7 cellular contexts compared by ENCODE assay signal in genomic region chr20:25932170-25932569, GRCh38.
DNase-seq lines count a peak whose midpoint lies in the region; FAIRE-seq and TF ChIP-seq lines count a peak whose summit lies in the region.
"Not testable (repeated sequence)": the region's sequence is repeated elsewhere in the genome, so short reads cannot be mapped to it uniquely, and the experiment has no call there.

No MANE protein-coding gene starts in this region.

- not testable (repeated sequence) for BruUV-seq in PC-9 (replicated peaks; lab: Mats Ljungman, UMichigan)

- peaks cover 11% of the 10 kb centered on the region for H3K4me1 Mint-ChIP-seq in astrocyte (ENCODE audit: low read depth, unreplicated experiment)

- H3K36me3 Mint-ChIP-seq in astrocyte (ENCODE audit: low read depth, unreplicated experiment): not testable (repeated sequence)

- CTCF ChIA-PET in PC-9 (lab: Charles Lee): not testable (repeated sequence)

- not testable (repeated sequence) for H3K9me2 ChIP-seq in PC-9 (ENCODE audit: insufficient read depth)

- not testable (repeated sequence) for H3K79me2 ChIP-seq in PC-9 (ENCODE audit: low read depth); astrocyte (ENCODE audit: insufficient read depth, low read length)

- H3K4me3 Mint-ChIP-seq in astrocyte (ENCODE audit: unreplicated experiment): not testable (repeated sequence)

- not testable (repeated sequence) for TF ChIP-seq CTCF in PC-9 (conservative IDR thresholded peaks at IDR 0.05); astrocyte (IDR thresholded peaks at IDR 0.05; ENCODE audit: insufficient read depth, low read depth, low read length); epithelial cell of esophagus (IDR thresholded peaks at IDR 0.05; ENCODE audit: insufficient read depth, low read depth, low read length, missing control alignments); retinal pigment epithelial cell (conservative IDR thresholded peaks at IDR 0.05; ENCODE audit: low read depth, low read length)

- FAIRE-seq in astrocyte (lab: Jason Lieb, UNC): not testable (repeated sequence)

- H3K27me3 Mint-ChIP-seq in astrocyte (ENCODE audit: low read depth, unreplicated experiment): not testable (repeated sequence)

- H3F3A ChIP-seq in PC-9 (ENCODE audit: insufficient read depth, low read depth): peaks cover 11% of the 10 kb centered on the region; the same call in 1 of the 2 replicates

- H3K9me3 ChIP-seq in PC-9 (ENCODE audit: insufficient read depth, low read depth); astrocyte (ENCODE audit: insufficient read depth, low read depth, low read length): not testable (repeated sequence)

- H3K27ac Mint-ChIP-seq in astrocyte (ENCODE audit: unreplicated experiment): peak overlapping the region; percentile 92

- DNase-seq in EL (peak; percentile 81), HS-27A (ENCODE audit: low read depth) (peak; percentile 68), PC-9 (peak; percentile 23 to 87), astrocyte (ENCODE audit: low read depth) (peak; percentile 88), epithelial cell of esophagus (ENCODE audit: low read depth) (peak; percentile 65), iris pigment epithelial cell (ENCODE audit: low read depth) (peak; percentile 70), retinal pigment epithelial cell (ENCODE audit: low read depth) (peak; percentile 29)

- not testable (repeated sequence) for H3K4me3 ChIP-seq in PC-9; astrocyte (ENCODE audit: insufficient read depth, low read depth, low read length); epithelial cell of esophagus (ENCODE audit: low read length); retinal pigment epithelial cell (ENCODE audit: low read length)

- H3K4me1 ChIP-seq in PC-9 (replicated peaks; ENCODE audit: insufficient read depth): peaks cover 20% of the 10 kb centered on the region
- not testable (repeated sequence) for H3K4me1 ChIP-seq in astrocyte (ENCODE audit: insufficient read depth, low read length)

- H3K36me3 ChIP-seq in PC-9 (ENCODE audit: low read depth); astrocyte (ENCODE audit: insufficient read depth, low read length): not testable (repeated sequence)

- H3K9me3 Mint-ChIP-seq in astrocyte (ENCODE audit: unreplicated experiment): not testable (repeated sequence)

- intact Hi-C loops in PC-9 (cut with micrococcal nuclease; ENCODE audit: unreplicated experiment): not testable (repeated sequence)

- not testable (repeated sequence) for H3K27me3 ChIP-seq in PC-9 (ENCODE audit: insufficient read depth, low read depth); astrocyte (ENCODE audit: insufficient read depth, low read length)

- POLR2A ChIA-PET in PC-9 (lab: Charles Lee; ENCODE audit: unreplicated experiment): not testable (repeated sequence)

- peak overlapping the region; percentile 18 for H3K9ac ChIP-seq in astrocyte (ENCODE audit: low read length)

- H4K20me1 ChIP-seq in PC-9 (ENCODE audit: insufficient read depth); astrocyte (ENCODE audit: insufficient read depth, low read length): not testable (repeated sequence)

- H3K4me2 ChIP-seq in PC-9: peak overlapping the region; percentile 56
- peak overlapping the region; percentile 22 for H3K4me2 ChIP-seq in astrocyte (ENCODE audit: low read length)

- not testable (repeated sequence) for H2AFZ ChIP-seq in PC-9; astrocyte (ENCODE audit: low read depth, low read length)

- H3K27ac ChIP-seq in PC-9 (peak overlapping the region; percentile 86), astrocyte (ENCODE audit: low read depth, low read length) (peak overlapping the region; percentile 57)

Comparison
In these comparisons a context has a peak if more than half of its experiments do, and no peak if none do; other contexts are left out.
1. DNase-seq: peak in every context shown above with its lines; median percentile 88 in astrocyte; 81 in EL; 70 in iris pigment epithelial cell; 68 in HS-27A; 65 in epithelial cell of esophagus; 55 in PC-9; 29 in retinal pigment epithelial cell.